ENCODE assay signal across 8 cellular contexts in the genomic region with DNA sequence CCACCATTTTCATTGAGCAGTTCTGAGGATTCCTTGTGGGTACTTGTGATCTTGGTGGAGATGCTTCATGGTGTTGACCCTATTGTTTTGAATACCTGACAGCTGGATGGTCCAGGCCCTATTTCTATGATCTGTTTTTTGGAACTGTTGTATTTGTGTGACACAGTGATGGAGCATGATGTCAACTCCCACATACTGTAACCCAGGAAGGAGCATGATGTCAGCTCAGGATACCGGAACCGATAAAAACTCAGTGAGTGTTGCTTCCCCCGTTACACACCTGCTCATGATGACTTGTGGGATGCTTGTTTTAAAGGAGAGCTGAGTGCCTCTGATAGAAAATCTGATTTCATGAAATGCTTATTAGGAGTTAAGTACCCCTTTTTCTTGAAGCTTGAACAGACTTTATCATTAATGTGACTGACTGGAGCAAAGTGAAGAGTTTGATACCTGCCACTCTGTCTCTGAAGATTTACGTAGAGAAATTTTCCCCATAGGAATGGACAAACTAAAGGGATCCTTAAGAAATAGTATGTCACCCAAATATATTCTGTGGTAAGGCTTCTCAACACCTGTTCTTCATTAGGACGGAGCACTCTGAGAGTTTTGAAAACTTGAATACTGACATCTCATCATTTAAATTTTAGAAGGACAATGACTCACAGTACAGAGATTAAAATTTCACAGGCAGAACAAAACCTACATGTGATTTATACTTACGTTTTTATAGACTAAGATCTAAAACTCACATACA. TPM values are rescaled to one million over a fixed set of nuclear protein-coding genes. Genes with fewer than 3 reads are reported as not detected.
DNase-seq lines count a peak whose midpoint lies in the region; ATAC-seq and TF ChIP-seq lines count a peak whose summit lies in the region.

No MANE protein-coding gene starts in this region.

- H3K27me3 ChIP-seq in right atrium auricular region, result no peaks in the 10 kb centered on the region
- no peaks in the 10 kb centered on the region for H3K27me3 ChIP-seq in vagina

- H3K9me3 ChIP-seq in right atrium auricular region (no peaks in the 10 kb centered on the region), vagina (no peaks in the 10 kb centered on the region)

- in situ Hi-C loops in KBM-7 (cut with MboI; ENCODE audit: low pct_unique_long_range_greater_than_20kb, low sequenced_read_pairs), result no loop called here

- H3K4me1 ChIP-seq in right atrium auricular region, result peaks cover 0 to 83% of the 10 kb centered on the region in 2 donors
- H3K4me1 ChIP-seq in vagina, result peaks cover 82% of the 10 kb centered on the region

- ATAC-seq in Right ventricle myocardium superior (ENCODE audit: poor library complexity), result no peak

- H3K36me3 ChIP-seq in right atrium auricular region (peaks cover 17% of the 10 kb centered on the region), vagina (peaks cover 0 to 9% of the 10 kb centered on the region in 2 donors)

- TF ChIP-seq CTCF in right atrium auricular region (IDR thresholded peaks at IDR 0.05), result no peak
- TF ChIP-seq CTCF in vagina (IDR thresholded peaks at IDR 0.05), result no peak

- H3K27ac ChIP-seq in right atrium auricular region (peak overlapping the region; percentile 98), vagina (peak overlapping the region; percentile 98)

- no peak for TF ChIP-seq POLR2A in vagina (IDR thresholded peaks at IDR 0.05)

- DNase-seq in right atrium auricular region (ENCODE audit: low spot score) (no peak), Right ventricle myocardium superior (no peak), myocyte (ENCODE audit: low read depth) (peak; percentile 50), vagina (ENCODE audit: extremely low spot score in 2 of 2) (no peak), KBM-7 (no peak), NCI-H1930 (lab: John Stamatoyannopoulos, UW) (no peak), NCI-H446 (lab: John Stamatoyannopoulos, UW) (no peak)
- DNase-seq in central memory CD4-positive, alpha-beta T cell, result peak; percentile 29

- H3K4me3 ChIP-seq in right atrium auricular region (peak overlapping the region in 1 of 2 donors; percentile 38), vagina (peak overlapping the region; percentile 38 to 39)

- intact Hi-C loops in Right ventricle myocardium superior (cut with DNase I) (no loop called here), vagina (cut with DNase I) (loop anchor here (10.0 kb wide), 1 partner anchor 49 kb away; a partner anchor contains a TSS)

RNA-seq across cellular contexts. Expression of a gene that starts 45.3 kb away (rescaled TPM):
- total RNA-seq in right atrium auricular region (100 to 1,000 TPM; 120 to 127 TPM), Right ventricle myocardium superior (89.6 TPM), myocyte (103 and 108 TPM in 2 replicates), vagina (88.6 TPM)
- 21.9 TPM for polyA plus RNA-seq in myocyte (2012)

Comparison
In these comparisons a context has a peak if more than half of its experiments do, and no peak if none do; other contexts are left out.
1. DNase-seq: peak in central memory CD4-positive, alpha-beta T cell (single experiment) and myocyte (single experiment); none in right atrium auricular region (single experiment), Right ventricle myocardium superior (single experiment), vagina (0 of 2), KBM-7 (single experiment), NCI-H1930 (0 of 2) and NCI-H446 (0 of 2).